24 cellular contexts compared by ENCODE assay signal in genomic region chr3:112799946-112800345, GRCh38. TPM values are rescaled to one million over a fixed set of nuclear protein-coding genes. Genes with fewer than 3 reads are reported as not detected.
DNase-seq lines count a peak whose midpoint lies in the region; ATAC-seq, FAIRE-seq and TF ChIP-seq lines count a peak whose summit lies in the region.
"Had no signal": no experiment of that assay in that cellular context is flagged by ENCODE, and none has a peak within 500 bp of the region (broad histone marks: within the 10 kb centered on the region; RNA-seq: fewer than 3 reads in every experiment).

No MANE protein-coding gene starts in this region.

- TF ChIP-seq RAD21 in SK-N-SH (IDR thresholded peaks at IDR 0.05; ENCODE audit: low read length), result no peak

- FAIRE-seq in astrocyte (lab: Jason Lieb, UNC) (peak; percentile 13), keratinocyte (lab: Jason Lieb, UNC) (peak; percentile 68)
- FAIRE-seq: frontal cortex had no signal

- DNase-seq in HPDE6-E6E7 (ENCODE audit: extremely low spot score) (peak; percentile 22), astrocyte (ENCODE audit: low read depth) (no peak), keratinocyte (ENCODE audit: low read depth, low spot score) (no peak), cardiac septum (ENCODE audit: low spot score) (no peak), SK-N-SH (no peak), middle frontal gyrus (ENCODE audit: extremely low spot score, low spot score) (no peak)
- DNase-seq: activated CD4-positive, alpha-beta T cell treated with anti-CD3 and anti-CD28 coated beads, Interleukin-2, amount 10 ng/mL, durations not matched to agents 24 days and 14 days; activated naive CD8-positive, alpha-beta T cell treated with anti-CD3 and anti-CD28 coated beads, Interleukin-2, amount 50 U/mL, for 24 hours; CD4-positive, alpha-beta memory T cell; hypothalamus; islet precursor cell; naive thymus-derived CD4-positive, alpha-beta T cell; OCI-M1; SIG-M5 had no signal

- H3K27ac Mint-ChIP-seq in astrocyte (ENCODE audit: unreplicated experiment), result no peak overlapping the region
- H3K27ac Mint-ChIP-seq: activated CD4-positive, alpha-beta T cell treated with anti-CD3 and anti-CD28 coated beads, Interleukin-2, amount 10 ng/mL, durations not matched to agents 24 days and 14 days; activated naive CD8-positive, alpha-beta T cell treated with anti-CD3 and anti-CD28 coated beads, Interleukin-2, amount 50 U/mL, for 24 hours; CD4-positive, alpha-beta memory T cell; dendritic cell treated with granulocyte-macrophage colony-stimulating factor and Interleukin-4, amounts not matched to agents 40 ng/mL and 50 ng/mL, for 4 days; naive thymus-derived CD4-positive, alpha-beta T cell; stimulated activated memory B cell treated with anti-CD40 and anti-IgM and Interleukin-4, amounts not matched to agents 10 μg/mL and 1 μg/mL and 100 μg/mL, for 72 hours; T-helper 1 cell treated with Interleukin-12 subunit alpha and Interleukin-12 subunit beta and Interleukin-4 antibody, amounts not matched to agents 30 μg/mL and 1 μg/mL, for 36 hours had no signal

- H3K4me3 ChIP-seq in ACC112 (ENCODE audit: low read depth, low read length) (no peak overlapping the region), astrocyte (ENCODE audit: insufficient read depth, low read depth, low read length) (no peak overlapping the region), keratinocyte (ENCODE audit: control insufficient read depth in 2 of 3, extremely low read depth in 1 of 3, insufficient read depth in 2 of 3, low read depth in 1 of 3, low read length in 3 of 3) (no peak overlapping the region), SK-N-SH (ENCODE audit: low read depth in 2 of 2, low read length in 1 of 2) (no peak overlapping the region)
- H3K4me3 ChIP-seq: breast epithelium, lung, thoracic aorta had no signal

- intact Hi-C loops in cardiac septum (cut with DNase I), result no loop called here

- H3K36me3 Mint-ChIP-seq in astrocyte (ENCODE audit: low read depth, unreplicated experiment), result no peaks in the 10 kb centered on the region
- H3K36me3 Mint-ChIP-seq: CD4-positive, alpha-beta memory T cell; stimulated activated memory B cell treated with anti-CD40 and anti-IgM and Interleukin-4, amounts not matched to agents 10 μg/mL and 1 μg/mL and 100 μg/mL, for 72 hours had no signal

- peaks cover 8% of the 10 kb centered on the region for H3K4me1 ChIP-seq in ACC112 (ENCODE audit: control insufficient read depth, insufficient read depth, low read length, unreplicated experiment)
- no peaks in the 10 kb centered on the region for H3K4me1 ChIP-seq in astrocyte (ENCODE audit: insufficient read depth, low read length)
- H3K4me1 ChIP-seq in keratinocyte (ENCODE audit: control insufficient read depth, extremely low read depth, insufficient read depth, low read length), result peaks cover 29% of the 10 kb centered on the region
- no peaks in the 10 kb centered on the region; a peak in 1 of 4 replicates for H3K4me1 ChIP-seq in SK-N-SH (ENCODE audit: control insufficient read depth in 1 of 2, insufficient read depth in 2 of 2, low read depth in 1 of 2, low read length in 1 of 2)
- H3K4me1 ChIP-seq: breast epithelium had no signal

- ATAC-seq in HG03571 (IDR thresholded peaks at IDR 0.05; ENCODE audit: unreplicated experiment), result no peak
- ATAC-seq: activated naive CD8-positive, alpha-beta T cell treated with anti-CD3 and anti-CD28 coated beads, Interleukin-2, amount 50 U/mL, for 24 hours; naive thymus-derived CD4-positive, alpha-beta T cell; stimulated activated memory B cell treated with anti-CD40 and anti-IgM and Interleukin-4, amounts not matched to agents 10 μg/mL and 1 μg/mL and 100 μg/mL, for 72 hours had no signal

- H3K36me3 ChIP-seq in ACC112 (ENCODE audit: insufficient read depth, low read length) (no peaks in the 10 kb centered on the region), astrocyte (ENCODE audit: insufficient read depth, low read length) (no peaks in the 10 kb centered on the region), keratinocyte (ENCODE audit: control insufficient read depth in 2 of 2, extremely low read depth in 1 of 2, insufficient read depth in 2 of 2, low read length in 2 of 2) (no peaks in the 10 kb centered on the region), SK-N-SH (replicated peaks in 1 of 2; ENCODE audit: control insufficient read depth in 1 of 2, insufficient read depth in 2 of 2, low read length in 1 of 2) (no peaks in the 10 kb centered on the region)
- H3K36me3 ChIP-seq: breast epithelium, thoracic aorta had no signal

- dilution Hi-C loops in keratinocyte (cut with MboI; ENCODE audit: extremely low pct_ligation_motif_present, low sequenced_read_pairs), result no loop called here

- peak overlapping the region; percentile 62 for H2AFZ ChIP-seq in ACC112 (ENCODE audit: low read length, unreplicated experiment)
- no peak overlapping the region for H2AFZ ChIP-seq in astrocyte (ENCODE audit: low read depth, low read length)
- peak overlapping the region; percentile 85 for H2AFZ ChIP-seq in keratinocyte (ENCODE audit: control insufficient read depth, low read length)
- no peak overlapping the region for H2AFZ ChIP-seq in SK-N-SH (ENCODE audit: low read depth)

- peaks cover 11% of the 10 kb centered on the region for H3K4me1 Mint-ChIP-seq in astrocyte (ENCODE audit: low read depth, unreplicated experiment)

- no peaks in the 10 kb centered on the region for H3K9me2 ChIP-seq in SK-N-SH

- H3K9ac ChIP-seq in astrocyte (ENCODE audit: low read length) (no peak overlapping the region), keratinocyte (ENCODE audit: control insufficient read depth, extremely low read depth, insufficient read depth, low read length) (no peak overlapping the region), SK-N-SH (no peak overlapping the region)
- H3K9ac ChIP-seq: KMS-11 had no signal

- H3K27ac ChIP-seq in ACC112 (ENCODE audit: low read depth, low read length) (0 out of 2 replicates have a peak overlapping the region, but pooled peaks have one; percentile 12), astrocyte (ENCODE audit: low read depth, low read length) (no peak overlapping the region), keratinocyte (ENCODE audit: control insufficient read depth, insufficient read depth, low read length) (peak overlapping the region; percentile 44), SK-N-SH (ENCODE audit: low read depth in 2 of 2, low read length in 1 of 2) (no peak overlapping the region)
- H3K27ac ChIP-seq: breast epithelium, KMS-11, thoracic aorta had no signal

- no peaks in the 10 kb centered on the region for H3K9me1 ChIP-seq in keratinocyte (ENCODE audit: control insufficient read depth, extremely low read depth, insufficient read depth, low read length)

- H3K27me3 ChIP-seq in ACC112 (ENCODE audit: insufficient read depth, low read length) (no peaks in the 10 kb centered on the region), astrocyte (ENCODE audit: insufficient read depth, low read length) (no peaks in the 10 kb centered on the region), keratinocyte (ENCODE audit: control insufficient read depth, extremely low read depth, insufficient read depth, low read length) (no peaks in the 10 kb centered on the region), SK-N-SH (ENCODE audit: insufficient read depth) (no peaks in the 10 kb centered on the region)
- H3K27me3 ChIP-seq: breast epithelium had no signal

- no peak for TF ChIP-seq CTCF in astrocyte (IDR thresholded peaks at IDR 0.05; ENCODE audit: insufficient read depth, low read depth, low read length)
- TF ChIP-seq CTCF in keratinocyte (optimal IDR thresholded peaks at IDR 0.05 in 1 of 3, IDR thresholded peaks at IDR 0.05 in 1 of 3, conservative IDR thresholded peaks at IDR 0.05 in 1 of 3; ENCODE audit: extremely low read depth in 1 of 3, insufficient read depth in 2 of 3, low read length in 3 of 3), result no peak
- TF ChIP-seq CTCF in SK-N-SH (IDR thresholded peaks at IDR 0.05), result no peak

- H3K79me2 ChIP-seq in ACC112 (ENCODE audit: control insufficient read depth, insufficient read depth, low read length, unreplicated experiment) (no peaks in the 10 kb centered on the region), astrocyte (ENCODE audit: insufficient read depth, low read length) (no peaks in the 10 kb centered on the region), keratinocyte (ENCODE audit: control insufficient read depth, insufficient read depth, low read length) (no peaks in the 10 kb centered on the region), SK-N-SH (ENCODE audit: insufficient read depth) (no peaks in the 10 kb centered on the region)

- H3K9me3 ChIP-seq in astrocyte (ENCODE audit: insufficient read depth, low read depth, low read length) (no peaks in the 10 kb centered on the region), keratinocyte (ENCODE audit: control insufficient read depth, low read depth, low read length) (no peaks in the 10 kb centered on the region), SK-N-SH (no peaks in the 10 kb centered on the region)
- H3K9me3 ChIP-seq: breast epithelium, thoracic aorta had no signal

- CTCF ChIA-PET in SK-N-SH (lab: Yijun Ruan, JAX), result interaction anchor here (0.6 to 0.9 kb wide), 2 partner anchors 14 to 1336 kb away, joined by 3 read pairs; no protein-coding TSS in a partner anchor

- no peaks in the 10 kb centered on the region for H3K9me3 Mint-ChIP-seq in astrocyte (ENCODE audit: unreplicated experiment)
- H3K9me3 Mint-ChIP-seq: CD4-positive, alpha-beta memory T cell; stimulated activated memory B cell treated with anti-CD40 and anti-IgM and Interleukin-4, amounts not matched to agents 10 μg/mL and 1 μg/mL and 100 μg/mL, for 72 hours; T-helper 1 cell treated with Interleukin-12 subunit alpha and Interleukin-12 subunit beta and Interleukin-4 antibody, amounts not matched to agents 30 μg/mL and 1 μg/mL, for 36 hours had no signal

- no peak for TF ChIP-seq EP300 in SK-N-SH (IDR thresholded peaks at IDR 0.05; ENCODE audit: borderline replicate concordance in 1 of 2, low read depth in 1 of 2, low read length in 1 of 2)

- H4K20me1 ChIP-seq in astrocyte (ENCODE audit: insufficient read depth, low read length) (no peaks in the 10 kb centered on the region), keratinocyte (ENCODE audit: control insufficient read depth, extremely low read depth, insufficient read depth, low read length) (no peaks in the 10 kb centered on the region), SK-N-SH (ENCODE audit: insufficient read depth) (no peaks in the 10 kb centered on the region)

- no peaks in the 10 kb centered on the region for H3K27me3 Mint-ChIP-seq in astrocyte (ENCODE audit: low read depth, unreplicated experiment)
- H3K27me3 Mint-ChIP-seq: activated naive CD8-positive, alpha-beta T cell treated with anti-CD3 and anti-CD28 coated beads, Interleukin-2, amount 50 U/mL, for 24 hours; CD4-positive, alpha-beta memory T cell; dendritic cell treated with granulocyte-macrophage colony-stimulating factor and Interleukin-4, amounts not matched to agents 40 ng/mL and 50 ng/mL, for 4 days; stimulated activated memory B cell treated with anti-CD40 and anti-IgM and Interleukin-4, amounts not matched to agents 10 μg/mL and 1 μg/mL and 100 μg/mL, for 72 hours had no signal

- H3K4me2 ChIP-seq in astrocyte (ENCODE audit: low read length), result no peak overlapping the region
- H3K4me2 ChIP-seq in keratinocyte (ENCODE audit: control insufficient read depth, extremely low read depth, insufficient read depth, low read depth, low read length), result no peak overlapping the region
- no peak overlapping the region for H3K4me2 ChIP-seq in SK-N-SH
- H3K4me2 ChIP-seq: KMS-11 had no signal

- no peak overlapping the region for H3K4me3 Mint-ChIP-seq in astrocyte (ENCODE audit: unreplicated experiment)
- H3K4me3 Mint-ChIP-seq: activated CD4-positive, alpha-beta T cell treated with anti-CD3 and anti-CD28 coated beads, Interleukin-2, amount 10 ng/mL, durations not matched to agents 24 days and 14 days; activated naive CD8-positive, alpha-beta T cell treated with anti-CD3 and anti-CD28 coated beads, Interleukin-2, amount 50 U/mL, for 24 hours; CD4-positive, alpha-beta memory T cell; dendritic cell treated with granulocyte-macrophage colony-stimulating factor and Interleukin-4, amounts not matched to agents 40 ng/mL and 50 ng/mL, for 4 days; naive thymus-derived CD4-positive, alpha-beta T cell; stimulated activated memory B cell treated with anti-CD40 and anti-IgM and Interleukin-4, amounts not matched to agents 10 μg/mL and 1 μg/mL and 100 μg/mL, for 72 hours; T-helper 1 cell treated with Interleukin-12 subunit alpha and Interleukin-12 subunit beta and Interleukin-4 antibody, amounts not matched to agents 30 μg/mL and 1 μg/mL, for 36 hours had no signal

- POLR2A ChIA-PET in SK-N-SH (lab: Yijun Ruan, JAX), result no interaction called here

- H3F3A ChIP-seq in SK-N-SH (replicated peaks; ENCODE audit: insufficient read depth), result no peaks in the 10 kb centered on the region

RNA-seq across cellular contexts. Expression of gene CD200R1L, which starts 46.7 kb away (rescaled TPM):
- not detected in 2 replicates for total RNA-seq in astrocyte
- not detected in 3 replicates for polyA plus RNA-seq in keratinocyte
- polyA plus RNA-seq in keratinocyte (2011; ENCODE audit: low read depth), result not detected
- polyA plus RNA-seq in keratinocyte (2011; cell fraction: cytosol; rRNA removed), result not detected in 2 replicates
- not detected in 2 replicates for polyA plus RNA-seq in keratinocyte (2011; cell fraction: nucleus; rRNA removed)
- not detected in 2 replicates for polyA plus RNA-seq in keratinocyte (2012; ENCODE audit: low replicate concordance)
- not detected in 3 replicates for polyA minus RNA-seq in keratinocyte
- polyA minus RNA-seq in keratinocyte (2011; cell fraction: cytosol; rRNA and poly(A)+ RNA removed), result not detected
- polyA minus RNA-seq in keratinocyte (2011; cell fraction: nucleus; rRNA and poly(A)+ RNA removed), result not detected in 2 replicates
- not detected for total RNA-seq in cardiac septum
- polyA plus RNA-seq in SK-N-SH (2012; rRNA removed), result not detected in 2 replicates
- not detected in 2 replicates for polyA plus RNA-seq in SK-N-SH (2012; cell fraction: cytosol; rRNA removed)
- not detected in 2 replicates for polyA plus RNA-seq in SK-N-SH (2012; cell fraction: nucleus; rRNA removed)
- total RNA-seq: activated CD4-positive, alpha-beta T cell treated with anti-CD3 and anti-CD28 coated beads, Interleukin-2, amount 10 ng/mL, durations not matched to agents 24 days and 14 days; breast epithelium; CD4-positive, alpha-beta memory T cell; frontal cortex; lung; naive thymus-derived CD4-positive, alpha-beta T cell; thoracic aorta had no signal
- polyA plus RNA-seq: CD4-positive, alpha-beta memory T cell; lung; naive thymus-derived CD4-positive, alpha-beta T cell had no signal

Comparison
In these comparisons a context has a peak if more than half of its experiments do, and no peak if none do; other contexts are left out.
1. H2AFZ ChIP-seq: peak in ACC112 (single experiment) and keratinocyte (single experiment); none in astrocyte (single experiment) and SK-N-SH (single experiment).
2. H3K27ac ChIP-seq: peak in ACC112 (single experiment) and keratinocyte (single experiment); none in astrocyte (single experiment) and SK-N-SH (0 of 2).